ENCODE assay signal across 1 cellular context in the genomic region with DNA sequence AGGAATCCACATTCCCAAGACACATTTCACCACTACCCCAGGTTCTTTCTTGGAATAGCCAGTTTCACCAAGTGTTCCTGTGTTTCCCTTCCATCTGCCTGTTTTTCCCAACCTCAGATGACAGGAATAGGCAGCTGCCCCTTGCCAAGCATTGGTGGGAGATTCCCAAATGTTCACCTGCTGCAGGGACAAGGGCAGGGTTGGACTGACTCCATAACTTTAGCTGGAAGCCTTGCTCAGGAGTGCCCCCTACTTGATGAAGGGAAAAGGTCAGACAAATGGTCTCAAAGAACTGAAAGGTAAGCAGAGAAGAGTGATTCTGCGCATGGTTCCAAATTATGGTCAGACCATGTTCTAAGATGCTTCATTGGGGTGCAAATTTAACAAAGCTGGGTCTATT.
TF ChIP-seq lines count a peak whose summit lies in the region.

No MANE protein-coding gene starts in this region.

TF ChIP-seq in GM12878, 131 proteins besides CTCF, POLR2A, EP300 and RAD21 (continued from another document):
- TF ChIP-seq, protein P1, sequence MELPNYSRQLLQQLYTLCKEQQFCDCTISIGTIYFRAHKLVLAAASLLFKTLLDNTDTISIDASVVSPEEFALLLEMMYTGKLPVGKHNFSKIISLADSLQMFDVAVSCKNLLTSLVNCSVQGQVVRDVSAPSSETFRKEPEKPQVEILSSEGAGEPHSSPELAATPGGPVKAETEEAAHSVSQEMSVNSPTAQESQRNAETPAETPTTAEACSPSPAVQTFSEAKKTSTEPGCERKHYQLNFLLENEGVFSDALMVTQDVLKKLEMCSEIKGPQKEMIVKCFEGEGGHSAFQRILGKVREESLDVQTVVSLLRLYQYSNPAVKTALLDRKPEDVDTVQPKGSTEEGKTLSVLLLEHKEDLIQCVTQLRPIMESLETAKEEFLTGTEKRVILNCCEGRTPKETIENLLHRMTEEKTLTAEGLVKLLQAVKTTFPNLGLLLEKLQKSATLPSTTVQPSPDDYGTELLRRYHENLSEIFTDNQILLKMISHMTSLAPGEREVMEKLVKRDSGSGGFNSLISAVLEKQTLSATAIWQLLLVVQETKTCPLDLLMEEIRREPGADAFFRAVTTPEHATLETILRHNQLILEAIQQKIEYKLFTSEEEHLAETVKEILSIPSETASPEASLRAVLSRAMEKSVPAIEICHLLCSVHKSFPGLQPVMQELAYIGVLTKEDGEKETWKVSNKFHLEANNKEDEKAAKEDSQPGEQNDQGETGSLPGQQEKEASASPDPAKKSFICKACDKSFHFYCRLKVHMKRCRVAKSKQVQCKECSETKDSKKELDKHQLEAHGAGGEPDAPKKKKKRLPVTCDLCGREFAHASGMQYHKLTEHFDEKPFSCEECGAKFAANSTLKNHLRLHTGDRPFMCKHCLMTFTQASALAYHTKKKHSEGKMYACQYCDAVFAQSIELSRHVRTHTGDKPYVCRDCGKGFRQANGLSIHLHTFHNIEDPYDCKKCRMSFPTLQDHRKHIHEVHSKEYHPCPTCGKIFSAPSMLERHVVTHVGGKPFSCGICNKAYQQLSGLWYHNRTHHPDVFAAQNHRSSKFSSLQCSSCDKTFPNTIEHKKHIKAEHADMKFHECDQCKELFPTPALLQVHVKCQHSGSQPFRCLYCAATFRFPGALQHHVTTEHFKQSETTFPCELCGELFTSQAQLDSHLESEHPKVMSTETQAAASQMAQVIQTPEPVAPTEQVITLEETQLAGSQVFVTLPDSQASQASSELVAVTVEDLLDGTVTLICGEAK (IDR thresholded peaks at IDR 0.05; ENCODE audit: borderline replicate concordance) = no peak
- TF ChIP-seq CBX5 (IDR thresholded peaks at IDR 0.05; ENCODE audit: low read depth) = no peak
- no peak for TF ChIP-seq POLR2AphosphoS5 (IDR thresholded peaks at IDR 0.05; ENCODE audit: low read length)
- TF ChIP-seq ZNF622 (IDR thresholded peaks at IDR 0.05) = no peak
- no peak for TF ChIP-seq CHD4 (IDR thresholded peaks at IDR 0.05)
- TF ChIP-seq ZZZ3 (IDR thresholded peaks at IDR 0.05; ENCODE audit: control insufficient read depth, insufficient read length, low read depth) = no peak
- TF ChIP-seq, protein P2, sequence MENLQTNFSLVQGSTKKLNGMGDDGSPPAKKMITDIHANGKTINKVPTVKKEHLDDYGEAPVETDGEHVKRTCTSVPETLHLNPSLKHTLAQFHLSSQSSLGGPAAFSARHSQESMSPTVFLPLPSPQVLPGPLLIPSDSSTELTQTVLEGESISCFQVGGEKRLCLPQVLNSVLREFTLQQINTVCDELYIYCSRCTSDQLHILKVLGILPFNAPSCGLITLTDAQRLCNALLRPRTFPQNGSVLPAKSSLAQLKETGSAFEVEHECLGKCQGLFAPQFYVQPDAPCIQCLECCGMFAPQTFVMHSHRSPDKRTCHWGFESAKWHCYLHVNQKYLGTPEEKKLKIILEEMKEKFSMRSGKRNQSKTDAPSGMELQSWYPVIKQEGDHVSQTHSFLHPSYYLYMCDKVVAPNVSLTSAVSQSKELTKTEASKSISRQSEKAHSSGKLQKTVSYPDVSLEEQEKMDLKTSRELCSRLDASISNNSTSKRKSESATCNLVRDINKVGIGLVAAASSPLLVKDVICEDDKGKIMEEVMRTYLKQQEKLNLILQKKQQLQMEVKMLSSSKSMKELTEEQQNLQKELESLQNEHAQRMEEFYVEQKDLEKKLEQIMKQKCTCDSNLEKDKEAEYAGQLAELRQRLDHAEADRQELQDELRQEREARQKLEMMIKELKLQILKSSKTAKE (IDR thresholded peaks at IDR 0.05; ENCODE audit: low read depth, poor library complexity, severe bottlenecking) = no peak
- no peak for TF ChIP-seq RAD51 (IDR thresholded peaks at IDR 0.05)
- TF ChIP-seq, protein P3, sequence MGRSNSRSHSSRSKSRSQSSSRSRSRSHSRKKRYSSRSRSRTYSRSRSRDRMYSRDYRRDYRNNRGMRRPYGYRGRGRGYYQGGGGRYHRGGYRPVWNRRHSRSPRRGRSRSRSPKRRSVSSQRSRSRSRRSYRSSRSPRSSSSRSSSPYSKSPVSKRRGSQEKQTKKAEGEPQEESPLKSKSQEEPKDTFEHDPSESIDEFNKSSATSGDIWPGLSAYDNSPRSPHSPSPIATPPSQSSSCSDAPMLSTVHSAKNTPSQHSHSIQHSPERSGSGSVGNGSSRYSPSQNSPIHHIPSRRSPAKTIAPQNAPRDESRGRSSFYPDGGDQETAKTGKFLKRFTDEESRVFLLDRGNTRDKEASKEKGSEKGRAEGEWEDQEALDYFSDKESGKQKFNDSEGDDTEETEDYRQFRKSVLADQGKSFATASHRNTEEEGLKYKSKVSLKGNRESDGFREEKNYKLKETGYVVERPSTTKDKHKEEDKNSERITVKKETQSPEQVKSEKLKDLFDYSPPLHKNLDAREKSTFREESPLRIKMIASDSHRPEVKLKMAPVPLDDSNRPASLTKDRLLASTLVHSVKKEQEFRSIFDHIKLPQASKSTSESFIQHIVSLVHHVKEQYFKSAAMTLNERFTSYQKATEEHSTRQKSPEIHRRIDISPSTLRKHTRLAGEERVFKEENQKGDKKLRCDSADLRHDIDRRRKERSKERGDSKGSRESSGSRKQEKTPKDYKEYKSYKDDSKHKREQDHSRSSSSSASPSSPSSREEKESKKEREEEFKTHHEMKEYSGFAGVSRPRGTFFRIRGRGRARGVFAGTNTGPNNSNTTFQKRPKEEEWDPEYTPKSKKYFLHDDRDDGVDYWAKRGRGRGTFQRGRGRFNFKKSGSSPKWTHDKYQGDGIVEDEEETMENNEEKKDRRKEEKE (IDR thresholded peaks at IDR 0.05) = no peak
- TF ChIP-seq, protein P4, sequence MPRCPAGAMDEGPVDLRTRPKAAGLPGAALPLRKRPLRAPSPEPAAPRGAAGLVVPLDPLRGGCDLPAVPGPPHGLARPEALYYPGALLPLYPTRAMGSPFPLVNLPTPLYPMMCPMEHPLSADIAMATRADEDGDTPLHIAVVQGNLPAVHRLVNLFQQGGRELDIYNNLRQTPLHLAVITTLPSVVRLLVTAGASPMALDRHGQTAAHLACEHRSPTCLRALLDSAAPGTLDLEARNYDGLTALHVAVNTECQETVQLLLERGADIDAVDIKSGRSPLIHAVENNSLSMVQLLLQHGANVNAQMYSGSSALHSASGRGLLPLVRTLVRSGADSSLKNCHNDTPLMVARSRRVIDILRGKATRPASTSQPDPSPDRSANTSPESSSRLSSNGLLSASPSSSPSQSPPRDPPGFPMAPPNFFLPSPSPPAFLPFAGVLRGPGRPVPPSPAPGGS (IDR thresholded peaks at IDR 0.05; ENCODE audit: borderline replicate concordance, insufficient read depth, low read depth, low read length, poor library complexity, severe bottlenecking) = no peak
- TF ChIP-seq, protein P5, sequence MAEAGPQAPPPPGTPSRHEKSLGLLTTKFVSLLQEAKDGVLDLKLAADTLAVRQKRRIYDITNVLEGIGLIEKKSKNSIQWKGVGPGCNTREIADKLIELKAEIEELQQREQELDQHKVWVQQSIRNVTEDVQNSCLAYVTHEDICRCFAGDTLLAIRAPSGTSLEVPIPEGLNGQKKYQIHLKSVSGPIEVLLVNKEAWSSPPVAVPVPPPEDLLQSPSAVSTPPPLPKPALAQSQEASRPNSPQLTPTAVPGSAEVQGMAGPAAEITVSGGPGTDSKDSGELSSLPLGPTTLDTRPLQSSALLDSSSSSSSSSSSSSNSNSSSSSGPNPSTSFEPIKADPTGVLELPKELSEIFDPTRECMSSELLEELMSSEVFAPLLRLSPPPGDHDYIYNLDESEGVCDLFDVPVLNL (IDR thresholded peaks at IDR 0.05; ENCODE audit: low read depth, low read length) = no peak
- TF ChIP-seq, protein P6, sequence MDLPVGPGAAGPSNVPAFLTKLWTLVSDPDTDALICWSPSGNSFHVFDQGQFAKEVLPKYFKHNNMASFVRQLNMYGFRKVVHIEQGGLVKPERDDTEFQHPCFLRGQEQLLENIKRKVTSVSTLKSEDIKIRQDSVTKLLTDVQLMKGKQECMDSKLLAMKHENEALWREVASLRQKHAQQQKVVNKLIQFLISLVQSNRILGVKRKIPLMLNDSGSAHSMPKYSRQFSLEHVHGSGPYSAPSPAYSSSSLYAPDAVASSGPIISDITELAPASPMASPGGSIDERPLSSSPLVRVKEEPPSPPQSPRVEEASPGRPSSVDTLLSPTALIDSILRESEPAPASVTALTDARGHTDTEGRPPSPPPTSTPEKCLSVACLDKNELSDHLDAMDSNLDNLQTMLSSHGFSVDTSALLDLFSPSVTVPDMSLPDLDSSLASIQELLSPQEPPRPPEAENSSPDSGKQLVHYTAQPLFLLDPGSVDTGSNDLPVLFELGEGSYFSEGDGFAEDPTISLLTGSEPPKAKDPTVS (IDR thresholded peaks at IDR 0.05; ENCODE audit: low read depth, low read length) = no peak
